Comparison of ENCODE assay signal across 8 cellular contexts in genomic region chr19:47158879-47159509, GRCh38. TPM values are rescaled to one million over a fixed set of nuclear protein-coding genes. Genes with fewer than 3 reads are reported as not detected.
A peak's percentile ranks its signal among the peaks of the same experiment; 100 is the strongest.
DNase-seq lines count a peak whose midpoint lies in the region; TF ChIP-seq lines count a peak whose summit lies in the region.

No MANE protein-coding gene starts in this region.

- peak overlapping the region; percentile 99; the same call in 1 of the 2 replicates for H3K27ac ChIP-seq in HUES64 (ENCODE audit: low read depth, low read length)
- H3K27ac ChIP-seq in hepatocyte, result peak overlapping the region; percentile 81

- no peak overlapping the region for H3K9ac ChIP-seq in HUES64 (ENCODE audit: low read depth, low read length)

- H3K36me3 ChIP-seq in HUES64 (ENCODE audit: insufficient read depth, low read length), result peaks cover 77% of the 10 kb centered on the region
- H3K36me3 ChIP-seq in hepatocyte (replicated peaks; ENCODE audit: insufficient read depth, low read depth), result no peaks in the 10 kb centered on the region

- TF ChIP-seq CTCF in hepatocyte (IDR thresholded peaks at IDR 0.05; ENCODE audit: poor library complexity), result no peak

- H3K9me3 ChIP-seq in HUES64 (ENCODE audit: insufficient read depth, low read depth, low read length) (no peaks in the 10 kb centered on the region), hepatocyte (ENCODE audit: low read depth) (no peaks in the 10 kb centered on the region)

- no peaks in the 10 kb centered on the region for H3K9me2 ChIP-seq in hepatocyte (replicated peaks; ENCODE audit: insufficient read depth)

- H3K4me2 ChIP-seq in hepatocyte, result no peak overlapping the region

- DNase-seq in activated T-helper 1 cell treated with Interleukin-2 at 50 U/mL for 16 hours (ENCODE audit: low read depth), result peak; percentile 11
- DNase-seq in hepatocyte (ENCODE audit: low spot score), result no peak
- peak in 2 of 3 experiments; percentile 24 to 29 for DNase-seq in stimulated activated CD4-positive, alpha-beta T cell treated with anti-CD3 and anti-CD28 coated beads, TNF-alpha, amount 100 ng/mL, for 24 hours (ENCODE audit: low read depth in 3 of 3)
- no peak for DNase-seq in Kasumi-1 (lab: John Stamatoyannopoulos, UW)
- DNase-seq in pons (ENCODE audit: low spot score), result no peak
- DNase-seq in HuH-7.5 (ENCODE audit: low spot score), result no peak
- DNase-seq in globus pallidus (ENCODE audit: low spot score), result no peak

- H3K4me3 ChIP-seq in HUES64 (ENCODE audit: low read length) (no peak overlapping the region), hepatocyte (no peak overlapping the region)

- no peak overlapping the region for H2AFZ ChIP-seq in hepatocyte

- no peaks in the 10 kb centered on the region for H4K20me1 ChIP-seq in hepatocyte (ENCODE audit: insufficient read depth, poor library complexity, severe bottlenecking)

- H3K4me1 ChIP-seq in HUES64 (ENCODE audit: insufficient read depth, low read length), result peaks cover 28% of the 10 kb centered on the region
- H3K4me1 ChIP-seq in hepatocyte (ENCODE audit: insufficient read depth), result peaks cover 19% of the 10 kb centered on the region

- H3K27me3 ChIP-seq in HUES64 (ENCODE audit: insufficient read depth, low read length) (no peaks in the 10 kb centered on the region), hepatocyte (no peaks in the 10 kb centered on the region)

- 94% methylated on average over 7 of the region's 7 CpGs for WGBS in HUES64
- 92% methylated on average over 7 of the region's 7 CpGs for WGBS in hepatocyte (ENCODE audit: low lambda C conversion rate, missing lambda C conversion rate)

- H3K79me2 ChIP-seq in hepatocyte, result peaks cover 33% of the 10 kb centered on the region

RNA-seq across cellular contexts. Expression of gene SAE1, which starts 28.4 kb away (rescaled TPM):
- 192 TPM for polyA plus RNA-seq in HUES64 (2013, experiment 1 of 2)
- polyA plus RNA-seq in HUES64 (2013, experiment 2 of 2), result 205 TPM
- total RNA-seq in hepatocyte, result 90.3 and 112 TPM in 2 replicates
- 97.2 and 98.8 TPM in 2 replicates for polyA plus RNA-seq in hepatocyte

RNA-seq across cellular contexts. Expression of gene ZC3H4, which starts 45.4 kb away (rescaled TPM):
- polyA plus RNA-seq in HUES64 (2013, experiment 1 of 2), result 25.7 TPM
- polyA plus RNA-seq in HUES64 (2013, experiment 2 of 2), result 27.1 TPM
- 11.7 and 13.1 TPM in 2 replicates for total RNA-seq in hepatocyte
- polyA plus RNA-seq in hepatocyte, result 4.3 TPM in 2 replicates

Comparison
In these comparisons a context has a peak if more than half of its experiments do, and no peak if none do; other contexts are left out.
1. DNase-seq: peak in activated T-helper 1 cell treated with Interleukin-2 at 50 U/mL for 16 hours (single experiment) and stimulated activated CD4-positive, alpha-beta T cell treated with anti-CD3 and anti-CD28 coated beads, TNF-alpha, amount 100 ng/mL, for 24 hours (2 of 3); none in hepatocyte (single experiment), Kasumi-1 (0 of 2), pons (single experiment), HuH-7.5 (single experiment) and globus pallidus (single experiment).